ENCODE assay signal across 8 cellular contexts in genomic region chr19:49118565-49119410, GRCh38.
DNase-seq lines count a peak whose midpoint lies in the region; ATAC-seq, FAIRE-seq and TF ChIP-seq lines count a peak whose summit lies in the region.

C19orf73 (minus strand) TSS chr19:49119143; CDS start chr19:49119022, 121 bp downstream.

- peak within 1 kb of the TSS; percentile 99 for H3K4me2 ChIP-seq in BLaER1

- peak within 1 kb of the TSS; percentile 97 for H3K9ac ChIP-seq in BLaER1

- no peaks in the 10 kb centered on the region; the same call in 1 of the 2 replicates for H3K36me3 ChIP-seq in BLaER1

- ATAC-seq in HG03439 (IDR thresholded peaks at IDR 0.05; ENCODE audit: unreplicated experiment): peak; percentile 77

- FAIRE-seq in GM19239 (lab: Jason Lieb, UNC): peak; percentile 94

- H3K27me3 ChIP-seq in BLaER1: peaks cover 35% of the 10 kb centered on the region

- H3K4me3 ChIP-seq in BLaER1 (peak within 1 kb of the TSS; percentile 75), choroid plexus epithelial cell (ENCODE audit: low read depth, low read length) (peak within 1 kb of the TSS; percentile 73)

- peak within 1 kb of the TSS; percentile 98 for H3K27ac ChIP-seq in BLaER1

- peaks cover 24% of the 10 kb centered on the region for H4K20me1 ChIP-seq in BLaER1

- TF ChIP-seq CTCF in choroid plexus epithelial cell (conservative IDR thresholded peaks at IDR 0.05; ENCODE audit: low read depth, low read length): no peak

- no peaks in the 10 kb centered on the region for H3K9me3 ChIP-seq in BLaER1

- DNase-seq in GM19239 (ENCODE audit: insufficient read length, low spot score) (peak; percentile 94), NCI-H524 (lab: John Stamatoyannopoulos, UW) (peak; percentile 89 to 96), choroid plexus epithelial cell (ENCODE audit: low read depth) (peak; percentile 96), left kidney (ENCODE audit: low read depth, low spot score) (peak; percentile 97)
- DNase-seq in activated CD4-positive, alpha-beta T cell treated with anti-CD3 and anti-CD28 coated beads for 4 hours: peak; percentile 95 to 97
- DNase-seq in stimulated activated CD4-positive, alpha-beta T cell treated with anti-CD3 and anti-CD28 coated beads, Interleukin-1b, Interleukin-23, amount 100 ng/mL, for 48 hours: peak; percentile 95

- H3K4me1 ChIP-seq in BLaER1: peaks cover 55% of the 10 kb centered on the region

Comparison
In these comparisons a context has a peak if more than half of its experiments do, and no peak if none do; other contexts are left out.
1. Peak in every context shown above with its lines: DNase-seq, ATAC-seq, H3K4me3 ChIP-seq and H3K27ac ChIP-seq.